1 cellular context compared by ENCODE assay signal in the genomic region with DNA sequence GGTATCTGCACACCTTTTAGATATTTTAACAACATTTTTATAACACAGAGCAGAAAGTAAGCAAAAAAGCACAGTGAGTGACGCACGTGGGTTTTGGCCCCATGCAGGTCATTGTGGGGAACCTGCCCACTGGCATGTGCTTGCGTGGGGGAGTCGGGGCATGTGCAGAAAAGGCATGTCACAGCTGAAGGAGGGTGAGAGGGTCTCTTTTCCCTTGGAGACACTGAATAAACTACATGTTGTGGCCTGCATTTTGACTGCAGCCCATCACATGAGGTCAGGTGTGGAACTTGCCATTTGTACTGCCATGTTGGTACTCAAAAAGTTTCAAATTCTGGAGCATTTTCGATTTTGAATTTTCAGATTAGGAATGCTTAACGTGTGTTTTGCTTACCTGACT.
A peak's percentile ranks its signal among the peaks of the same experiment; 100 is the strongest.
TF ChIP-seq lines count a peak whose summit lies in the region.

No MANE protein-coding gene starts in this region.

TF ChIP-seq in H1, 55 proteins besides CTCF, POLR2A, EP300 and RAD21:
- TF ChIP-seq JUN (IDR thresholded peaks at IDR 0.05; ENCODE audit: low read depth, low read length), result no peak
- peak; percentile 21; the same call in 1 of the 2 replicates for TF ChIP-seq POLR2AphosphoS5 (IDR thresholded peaks at IDR 0.05; ENCODE audit: low read depth, low read length)
